ENCODE assay signal across 17 cellular contexts in the genomic region with DNA sequence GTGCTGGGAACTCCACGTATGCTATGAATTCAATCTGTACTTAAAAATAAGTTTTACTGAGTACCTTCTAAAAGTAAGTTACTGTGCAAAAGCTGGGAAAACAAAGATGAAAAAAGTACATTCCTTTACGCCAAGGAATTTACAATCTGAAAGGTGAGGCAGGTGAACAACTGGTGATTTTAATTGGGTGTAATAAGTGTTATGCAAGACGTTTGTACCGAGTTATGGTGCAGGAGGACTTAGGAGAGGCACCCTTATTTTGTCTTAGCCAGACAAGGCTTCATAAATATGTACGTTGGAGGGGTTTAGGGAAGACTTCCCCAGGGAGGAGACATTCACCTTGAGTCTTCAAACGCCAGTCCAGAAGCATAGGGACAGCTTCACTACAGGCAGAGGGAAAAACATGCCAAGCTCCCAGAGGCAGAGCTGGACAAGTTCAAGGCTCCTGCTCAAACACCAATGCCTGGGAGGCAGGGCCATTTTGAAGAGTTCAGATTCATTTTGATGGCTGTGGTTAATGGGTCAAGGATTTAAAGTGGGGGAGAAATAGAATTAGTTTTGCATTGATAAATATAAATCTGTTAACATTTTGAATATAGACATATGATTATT. TPM values are rescaled to one million over a fixed set of nuclear protein-coding genes. Genes with fewer than 3 reads are reported as not detected.
A peak's percentile ranks its signal among the peaks of the same experiment; 100 is the strongest.
DNase-seq lines count a peak whose midpoint lies in the region; ATAC-seq and TF ChIP-seq lines count a peak whose summit lies in the region.
"Had no signal": no experiment of that assay in that cellular context is flagged by ENCODE, and none has a peak within 500 bp of the region (broad histone marks: within the 10 kb centered on the region; RNA-seq: fewer than 3 reads in every experiment).

No MANE protein-coding gene starts in this region.

- no peak for TF ChIP-seq CTCF in Panc1 (IDR thresholded peaks at IDR 0.05)
- no peak for TF ChIP-seq CTCF in mucosa of descending colon (IDR thresholded peaks at IDR 0.05)
- TF ChIP-seq CTCF in GM23338 (conservative IDR thresholded peaks at IDR 0.05; ENCODE audit: low read depth in 2 of 2), result no peak

- no peaks in the 10 kb centered on the region for H3K79me2 ChIP-seq in GM23338 (replicated peaks; ENCODE audit: insufficient read depth)

- no peaks in the 10 kb centered on the region for H3F3A ChIP-seq in GM23338 (replicated peaks; ENCODE audit: low read depth)

- ATAC-seq in Panc1, result no peak
- peak; percentile 79 for ATAC-seq in mucosa of descending colon
- ATAC-seq in GM23338, result no peak
- ATAC-seq in GM19452 (IDR thresholded peaks at IDR 0.05; ENCODE audit: unreplicated experiment), result no peak
- ATAC-seq in HG02571 (IDR thresholded peaks at IDR 0.05; ENCODE audit: unreplicated experiment), result no peak
- ATAC-seq: CD8-positive, alpha-beta T cell; GM12878 had no signal

- peaks cover 2% of the 10 kb centered on the region for H3K27me3 Mint-ChIP-seq in GM23338 (ENCODE audit: insufficient read depth, low read depth, poor library complexity)

- no peak overlapping the region for H2AFZ ChIP-seq in GM23338

- CTCF ChIA-PET in Panc1 (lab: Charles Lee), result no interaction called here

- no peaks in the 10 kb centered on the region; the same call in 1 of the 2 replicates for H3K9me3 ChIP-seq in Panc1 (ENCODE audit: control insufficient read depth, insufficient read depth, low read depth, low read length)
- H3K9me3 ChIP-seq in mucosa of descending colon, result peaks cover 7% of the 10 kb centered on the region
- H3K9me3 ChIP-seq: HAP-1 had no signal

- H3K36me3 ChIP-seq in Panc1 (ENCODE audit: control insufficient read depth, insufficient read depth, low read length) (no peaks in the 10 kb centered on the region), mucosa of descending colon (ENCODE audit: low read depth) (no peaks in the 10 kb centered on the region), GM23338 (ENCODE audit: insufficient read depth) (peaks cover 2% of the 10 kb centered on the region; the same call in 1 of the 2 replicates)
- H3K36me3 ChIP-seq: BLaER1 treated with 17β-estradiol and CSF1 and Interleukin-3, amounts not matched to agents 10 nM and 100 nM; HAP-1 had no signal

- no peak for DNase-seq in Panc1 (ENCODE audit: low read depth, low spot score)
- DNase-seq in mucosa of descending colon, result no peak
- DNase-seq in renal cortical epithelial cell (ENCODE audit: low read depth), result peak; percentile 22
- DNase-seq in GM23338 (ENCODE audit: low spot score), result no peak
- no peak for DNase-seq in NCI-H774 (lab: John Stamatoyannopoulos, UW)
- DNase-seq: 8988T; CD8-positive, alpha-beta T cell; DMS 273 treated with DMSO at 0.1 percent for 48 hours; DMS53; DND-41; EL had no signal

- no TSS peak for BruUV-seq in Panc1 (replicated peaks; lab: Mats Ljungman, UMichigan)

- H3K27ac Mint-ChIP-seq in GM23338, result no peak overlapping the region
- H3K27ac Mint-ChIP-seq: B cell; CD8-positive, alpha-beta T cell had no signal

- no peak overlapping the region for H3K4me2 ChIP-seq in GM23338
- H3K4me2 ChIP-seq: BLaER1 treated with 17β-estradiol and CSF1 and Interleukin-3, amounts not matched to agents 10 nM and 100 nM had no signal

- no peaks in the 10 kb centered on the region for H3K4me1 Mint-ChIP-seq in GM23338

- H3K27ac ChIP-seq in Panc1 (ENCODE audit: low read length), result peak overlapping the region; percentile 31; the same call in 1 of the 2 replicates
- H3K27ac ChIP-seq in GM23338 (ENCODE audit: low read depth), result no peak overlapping the region
- H3K27ac ChIP-seq: BLaER1 treated with 17β-estradiol and CSF1 and Interleukin-3, amounts not matched to agents 10 nM and 100 nM had no signal

- intact Hi-C loops in Panc1 (cut with micrococcal nuclease; ENCODE audit: unreplicated experiment), result no loop called here
- intact Hi-C loops in mucosa of descending colon (cut with DNase I, micrococcal nuclease), result no loop called here

- peaks cover 8% of the 10 kb centered on the region; the same call in 2 of the 3 replicates for H3K36me3 Mint-ChIP-seq in GM23338 (ENCODE audit: low read depth)

- H3K27me3 ChIP-seq in Panc1 (ENCODE audit: control insufficient read depth, insufficient read depth, low read length), result no peaks in the 10 kb centered on the region
- no peaks in the 10 kb centered on the region for H3K27me3 ChIP-seq in GM23338 (ENCODE audit: insufficient read depth)
- H3K27me3 ChIP-seq: BLaER1 treated with 17β-estradiol and CSF1 and Interleukin-3, amounts not matched to agents 10 nM and 100 nM had no signal

- H3K4me1 ChIP-seq in Panc1 (ENCODE audit: control insufficient read depth, insufficient read depth, low read length) (peaks cover 17% of the 10 kb centered on the region; the same call in 1 of the 2 replicates), mucosa of descending colon (ENCODE audit: low read depth) (peaks cover 13% of the 10 kb centered on the region), GM23338 (ENCODE audit: insufficient read depth) (no peaks in the 10 kb centered on the region)
- H3K4me1 ChIP-seq: HAP-1 had no signal

- in situ Hi-C loops in Panc1 (cut with HindIII; ENCODE audit: low pct_unique_long_range_greater_than_20kb, low sequenced_read_pairs), result no loop called here

- H3K9me3 Mint-ChIP-seq in GM23338, result peaks cover 8% of the 10 kb centered on the region; the same call in 2 of the 3 replicates

- POLR2A ChIA-PET in Panc1 (lab: Charles Lee), result no interaction called here

- H4K20me1 ChIP-seq in GM23338 (replicated peaks; ENCODE audit: insufficient read depth), result no peaks in the 10 kb centered on the region
- H4K20me1 ChIP-seq: BLaER1 treated with 17β-estradiol and CSF1 and Interleukin-3, amounts not matched to agents 10 nM and 100 nM had no signal

- H3K9me2 ChIP-seq in GM23338 (ENCODE audit: insufficient read depth), result no peaks in the 10 kb centered on the region

- no peak overlapping the region for H3K4me3 Mint-ChIP-seq in GM23338
- H3K4me3 Mint-ChIP-seq: B cell; CD8-positive, alpha-beta T cell had no signal

- no peak overlapping the region for H3K4me3 ChIP-seq in Panc1 (ENCODE audit: low read depth in 2 of 2, low read length in 2 of 2)
- H3K4me3 ChIP-seq in mucosa of descending colon, result no peak overlapping the region
- no peak overlapping the region for H3K4me3 ChIP-seq in GM23338
- H3K4me3 ChIP-seq: BLaER1 treated with 17β-estradiol and CSF1 and Interleukin-3, amounts not matched to agents 10 nM and 100 nM; GM12878; HAP-1 had no signal

TF ChIP-seq in GM23338, 12 proteins besides CTCF, POLR2A, EP300 and RAD21 (continues in another document):
- TF ChIP-seq STAT1 (IDR thresholded peaks at IDR 0.05; ENCODE audit: unreplicated experiment) (no peak), ZNF331 (CRISPR knock-in tag; IDR thresholded peaks at IDR 0.05; ENCODE audit: low read depth) (no peak), JUNB (IDR thresholded peaks at IDR 0.05; ENCODE audit: unreplicated experiment) (no peak), EZH2 (IDR thresholded peaks at IDR 0.05; ENCODE audit: low read depth, unreplicated experiment) (no peak), NANOG (IDR thresholded peaks at IDR 0.05; ENCODE audit: borderline replicate concordance) (no peak)
- TF ChIP-seq, protein P1, sequence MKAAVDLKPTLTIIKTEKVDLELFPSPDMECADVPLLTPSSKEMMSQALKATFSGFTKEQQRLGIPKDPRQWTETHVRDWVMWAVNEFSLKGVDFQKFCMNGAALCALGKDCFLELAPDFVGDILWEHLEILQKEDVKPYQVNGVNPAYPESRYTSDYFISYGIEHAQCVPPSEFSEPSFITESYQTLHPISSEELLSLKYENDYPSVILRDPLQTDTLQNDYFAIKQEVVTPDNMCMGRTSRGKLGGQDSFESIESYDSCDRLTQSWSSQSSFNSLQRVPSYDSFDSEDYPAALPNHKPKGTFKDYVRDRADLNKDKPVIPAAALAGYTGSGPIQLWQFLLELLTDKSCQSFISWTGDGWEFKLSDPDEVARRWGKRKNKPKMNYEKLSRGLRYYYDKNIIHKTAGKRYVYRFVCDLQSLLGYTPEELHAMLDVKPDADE (IDR thresholded peaks at IDR 0.05), result no peak

RNA-seq across cellular contexts. Expression of gene EDN1, which starts 13.7 kb away (rescaled TPM):
- total RNA-seq in Panc1 (2021; ENCODE audit: unreplicated experiment) (15.1 TPM), mucosa of descending colon (10 to 100 TPM in 2 of 3 donors, 1 to 10 TPM in 1; 8.4 to 26.5 (median 14.0) TPM), renal cortical epithelial cell (77.8 and 82.5 TPM in 2 replicates)
- polyA plus RNA-seq in Panc1 (2012; ENCODE audit: insufficient read length), result 18.0 TPM
- 0.58 and 0.80 TPM in 2 replicates for total RNA-seq in GM23338 (2014; rRNA removed; shearing (Covaris generic))
- polyA plus RNA-seq in GM23338 (2016; fragmentation: Nextera tagmentation; extraction: Ambion mirVana), result 1.1 and 1.2 TPM in 2 replicates
